ENCODE assay signal across 8 cellular contexts in genomic region chr9:121268598-121269029, GRCh38. TPM values are rescaled to one million over a fixed set of nuclear protein-coding genes. Genes with fewer than 3 reads are reported as not detected.
DNase-seq lines count a peak whose midpoint lies in the region; ATAC-seq and TF ChIP-seq lines count a peak whose summit lies in the region.

No MANE protein-coding gene starts in this region.

- no peak for TF ChIP-seq CTCF in fibroblast of mammary gland (conservative IDR thresholded peaks at IDR 0.05; ENCODE audit: control insufficient read depth, insufficient read depth, low read depth, low read length)
- TF ChIP-seq CTCF in ovary (IDR thresholded peaks at IDR 0.05): no peak

- no peak for TF ChIP-seq POLR2A in ovary (IDR thresholded peaks at IDR 0.05)

- H3K4me3 ChIP-seq in fibroblast of mammary gland (ENCODE audit: control insufficient read depth, low read depth, low read length) (peak overlapping the region; percentile 89), ovary (peak overlapping the region; percentile 74)

- H3K36me3 ChIP-seq in ES-I3 (ENCODE audit: insufficient read depth, low read length) (no peaks in the 10 kb centered on the region), ovary (no peaks in the 10 kb centered on the region)

- intact Hi-C loops in ovary (cut with DNase I): loop anchor here in 3 of 4 donors (2.0 to 10.0 kb wide), 2 partner anchors 54 to 56 kb away; no protein-coding TSS in a partner anchor

- 2% methylated on average over 4 to 5 of the region's 5 CpGs for WGBS in ovary, 3 donors

- TF ChIP-seq EP300 in ovary (IDR thresholded peaks at IDR 0.05): no peak

- peak overlapping the region; percentile 57 to 59 for H3K27ac ChIP-seq in ovary

- H3K4me1 ChIP-seq in ES-I3 (ENCODE audit: insufficient read depth, low read length) (peaks cover 16% of the 10 kb centered on the region), ovary (ENCODE audit: insufficient read depth) (peaks cover 28% of the 10 kb centered on the region)

- peak overlapping the region; percentile 79; the same call in 1 of the 2 replicates for H3K9ac ChIP-seq in ES-I3 (ENCODE audit: low read depth, low read length)

- H3K27me3 ChIP-seq in ovary: no peaks in the 10 kb centered on the region

- no peak for DNase-seq in fibroblast of mammary gland (ENCODE audit: low read depth)
- DNase-seq in ovary: peak in 1 of 5 donors; percentile 29
- DNase-seq in NCI-H1694 treated with DMSO at 0.1 percent for 48 hours (lab: John Stamatoyannopoulos, UW): no peak
- DNase-seq in midbrain (lab: John Stamatoyannopoulos, UW): no peak

- ATAC-seq in HG02588 (IDR thresholded peaks at IDR 0.05; ENCODE audit: unreplicated experiment) (peak; percentile 29), SK-N-SH treated with all-trans-retinoic acid at 6 μM for 48 hours (peak; percentile 35), GM18520 (IDR thresholded peaks at IDR 0.05; ENCODE audit: unreplicated experiment) (no peak)

- H3K9me3 ChIP-seq in ES-I3 (ENCODE audit: control insufficient read depth, insufficient read depth, low read length) (no peaks in the 10 kb centered on the region), ovary (no peaks in the 10 kb centered on the region)

TF ChIP-seq in SK-N-SH treated with all-trans-retinoic acid at 6 μM for 48 hours, 23 proteins besides CTCF, POLR2A, EP300 and RAD21:
- TF ChIP-seq ZNF70 (CRISPR knock-in tag; IDR thresholded peaks at IDR 0.05) (no peak), ZFP3 (CRISPR knock-in tag; IDR thresholded peaks at IDR 0.05) (no peak)
- TF ChIP-seq, protein P1, sequence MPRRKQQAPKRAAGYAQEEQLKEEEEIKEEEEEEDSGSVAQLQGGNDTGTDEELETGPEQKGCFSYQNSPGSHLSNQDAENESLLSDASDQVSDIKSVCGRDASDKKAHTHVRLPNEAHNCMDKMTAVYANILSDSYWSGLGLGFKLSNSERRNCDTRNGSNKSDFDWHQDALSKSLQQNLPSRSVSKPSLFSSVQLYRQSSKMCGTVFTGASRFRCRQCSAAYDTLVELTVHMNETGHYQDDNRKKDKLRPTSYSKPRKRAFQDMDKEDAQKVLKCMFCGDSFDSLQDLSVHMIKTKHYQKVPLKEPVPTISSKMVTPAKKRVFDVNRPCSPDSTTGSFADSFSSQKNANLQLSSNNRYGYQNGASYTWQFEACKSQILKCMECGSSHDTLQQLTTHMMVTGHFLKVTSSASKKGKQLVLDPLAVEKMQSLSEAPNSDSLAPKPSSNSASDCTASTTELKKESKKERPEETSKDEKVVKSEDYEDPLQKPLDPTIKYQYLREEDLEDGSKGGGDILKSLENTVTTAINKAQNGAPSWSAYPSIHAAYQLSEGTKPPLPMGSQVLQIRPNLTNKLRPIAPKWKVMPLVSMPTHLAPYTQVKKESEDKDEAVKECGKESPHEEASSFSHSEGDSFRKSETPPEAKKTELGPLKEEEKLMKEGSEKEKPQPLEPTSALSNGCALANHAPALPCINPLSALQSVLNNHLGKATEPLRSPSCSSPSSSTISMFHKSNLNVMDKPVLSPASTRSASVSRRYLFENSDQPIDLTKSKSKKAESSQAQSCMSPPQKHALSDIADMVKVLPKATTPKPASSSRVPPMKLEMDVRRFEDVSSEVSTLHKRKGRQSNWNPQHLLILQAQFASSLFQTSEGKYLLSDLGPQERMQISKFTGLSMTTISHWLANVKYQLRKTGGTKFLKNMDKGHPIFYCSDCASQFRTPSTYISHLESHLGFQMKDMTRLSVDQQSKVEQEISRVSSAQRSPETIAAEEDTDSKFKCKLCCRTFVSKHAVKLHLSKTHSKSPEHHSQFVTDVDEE (CRISPR knock-in tag; IDR thresholded peaks at IDR 0.05): no peak

RNA-seq across cellular contexts. Expression of gene GSN, which starts 0.7 kb away (rescaled TPM):
- 100 to 1,000 TPM; 188 to 706 (median 295) TPM for total RNA-seq in ovary
- 100 to 1,000 TPM; 370 to 406 TPM for polyA plus RNA-seq in ovary
